Comparison of ENCODE assay signal across 23 cellular contexts in genomic region chrX:153817291-153817690, GRCh38. TPM values are rescaled to one million over a fixed set of nuclear protein-coding genes. Genes with fewer than 3 reads are reported as not detected.
DNase-seq lines count a peak whose midpoint lies in the region; ATAC-seq and TF ChIP-seq lines count a peak whose summit lies in the region.
"Had no signal": no experiment of that assay in that cellular context is flagged by ENCODE, and none has a peak within 500 bp of the region (broad histone marks: within the 10 kb centered on the region; RNA-seq: fewer than 3 reads in every experiment).

No MANE protein-coding gene starts in this region.

- H4K8ac ChIP-seq in H9 (replicated peaks; ENCODE audit: insufficient read length, low read depth, low read length), result no peak overlapping the region

- peak overlapping the region; percentile 37 for H3K4me3 Mint-ChIP-seq in T-helper 2 cell treated with Interferon-gamma antibody and Interleukin-4, amounts not matched to agents 5 μg/mL and 100 μg/mL, for 36 hours
- peak overlapping the region; percentile 74 to 78 for H3K4me3 Mint-ChIP-seq in effector memory CD8-positive, alpha-beta T cell
- H3K4me3 Mint-ChIP-seq in nephron progenitor cell (peak overlapping the region; percentile 26), H9 (no peak overlapping the region)

- no peak overlapping the region for H4K5ac ChIP-seq in H9 (ENCODE audit: insufficient read length, low read depth, low read length)

- no peak overlapping the region for H2BK5ac ChIP-seq in H9 (ENCODE audit: insufficient read length, low read length)

- H3K4me1 Mint-ChIP-seq in T-helper 2 cell treated with Interferon-gamma antibody and Interleukin-4, amounts not matched to agents 5 μg/mL and 100 μg/mL, for 36 hours (ENCODE audit: low read depth), result peaks cover 23% of the 10 kb centered on the region
- H3K4me1 Mint-ChIP-seq in effector memory CD8-positive, alpha-beta T cell (ENCODE audit: low read depth in 2 of 2), result peaks cover 42 to 46% of the 10 kb centered on the region in 2 donors
- H3K4me1 Mint-ChIP-seq in nephron progenitor cell, result peaks cover 29% of the 10 kb centered on the region
- H3K4me1 Mint-ChIP-seq in H9, result peaks cover 39 to 44% of the 10 kb centered on the region in 2 experiments

- no peaks in the 10 kb centered on the region; the same call in 1 of the 2 replicates for H3K36me3 ChIP-seq in H7 (replicated peaks; ENCODE audit: control insufficient read depth, insufficient read depth, low read length)
- H3K36me3 ChIP-seq: HAP-1, SJSA1, tibial nerve had no signal

- no peak overlapping the region for H3K9ac ChIP-seq in H9 (ENCODE audit: extremely low read depth, insufficient read length, low read length)
- H3K9ac ChIP-seq: parathyroid adenoma had no signal

- no peak overlapping the region for H2AFZ ChIP-seq in H9 (ENCODE audit: low read length)
- H2AFZ ChIP-seq: parathyroid adenoma had no signal

- no peaks in the 10 kb centered on the region for H3K79me1 ChIP-seq in H9 (ENCODE audit: insufficient read depth, low read depth, low read length, poor library complexity, severe bottlenecking)

- H2BK12ac ChIP-seq in H9 (ENCODE audit: insufficient read length, low read depth, low read length), result no peak overlapping the region

- H3K27me3 Mint-ChIP-seq in T-helper 2 cell treated with Interferon-gamma antibody and Interleukin-4, amounts not matched to agents 5 μg/mL and 100 μg/mL, for 36 hours (ENCODE audit: low read depth), result peaks cover 14% of the 10 kb centered on the region
- no peaks in the 10 kb centered on the region for H3K27me3 Mint-ChIP-seq in effector memory CD8-positive, alpha-beta T cell
- no peaks in the 10 kb centered on the region for H3K27me3 Mint-ChIP-seq in nephron progenitor cell (ENCODE audit: low read depth, poor library complexity)
- H3K27me3 Mint-ChIP-seq in H9 (ENCODE audit: low read depth), result no peaks in the 10 kb centered on the region; the same call in 1 of the 2 replicates

- no peak overlapping the region for H4K91ac ChIP-seq in H9 (ENCODE audit: insufficient read length, low read depth, low read length)

- H3K9me3 Mint-ChIP-seq in T-helper 2 cell treated with Interferon-gamma antibody and Interleukin-4, amounts not matched to agents 5 μg/mL and 100 μg/mL, for 36 hours, result no peaks in the 10 kb centered on the region
- no peaks in the 10 kb centered on the region for H3K9me3 Mint-ChIP-seq in effector memory CD8-positive, alpha-beta T cell
- H3K9me3 Mint-ChIP-seq in nephron progenitor cell (peaks cover 64% of the 10 kb centered on the region), H9 (peaks cover 68 to 73% of the 10 kb centered on the region in 2 experiments)
- H3K9me3 Mint-ChIP-seq: activated CD4-positive, alpha-beta T cell treated with anti-CD3 and anti-CD28 coated beads, Interleukin-2, amount 10 ng/mL, durations not matched to agents 7 days and 5 days had no signal

- no peaks in the 10 kb centered on the region for H3K23me2 ChIP-seq in H9 (ENCODE audit: insufficient read length, low read depth, low read length, poor library complexity, severe bottlenecking)

- no peak overlapping the region for H3K27ac ChIP-seq in H9 (ENCODE audit: insufficient read length, low read depth, low read length)
- H3K27ac ChIP-seq: dorsolateral prefrontal cortex, parathyroid adenoma, SJSA1, tibial nerve had no signal

- H3K14ac ChIP-seq in H9 (ENCODE audit: insufficient read depth, low read length), result no peak overlapping the region

- H3K4ac ChIP-seq in H9 (ENCODE audit: low read depth, low read length), result no peak overlapping the region

- H3K79me2 ChIP-seq in H9 (ENCODE audit: insufficient read depth, low read length), result peaks cover 37% of the 10 kb centered on the region; the same call in 1 of the 2 replicates
- H3K79me2 ChIP-seq: parathyroid adenoma had no signal

- H3K36me3 Mint-ChIP-seq in T-helper 2 cell treated with Interferon-gamma antibody and Interleukin-4, amounts not matched to agents 5 μg/mL and 100 μg/mL, for 36 hours (ENCODE audit: low read depth), result no peaks in the 10 kb centered on the region
- peaks cover 8% of the 10 kb centered on the region for H3K36me3 Mint-ChIP-seq in effector memory CD8-positive, alpha-beta T cell (ENCODE audit: insufficient read depth)
- H3K36me3 Mint-ChIP-seq in nephron progenitor cell (ENCODE audit: low read depth), result no peaks in the 10 kb centered on the region
- peaks cover 0 to 27% (median 16%) of the 10 kb centered on the region in 3 experiments; a peak in 6 of 7 replicates for H3K36me3 Mint-ChIP-seq in H9 (ENCODE audit: insufficient read depth in 1 of 3, low read depth in 3 of 3)

- H3K4me1 ChIP-seq in H9 (ENCODE audit: insufficient read depth, low read length), result no peaks in the 10 kb centered on the region; the same call in 1 of the 2 replicates
- H3K4me1 ChIP-seq: parathyroid adenoma had no signal

- H3K27me3 ChIP-seq in H7 (ENCODE audit: control insufficient read depth, insufficient read depth, low read length) (no peaks in the 10 kb centered on the region), H9 (ENCODE audit: insufficient read depth, low read length) (no peaks in the 10 kb centered on the region)
- H3K27me3 ChIP-seq: SJSA1 had no signal

- no peak overlapping the region for H2BK120ac ChIP-seq in H9 (ENCODE audit: low read depth, low read length, poor library complexity, severe bottlenecking)

- H3T11ph ChIP-seq in H9 (ENCODE audit: low read length), result no peak overlapping the region

- no CpG with 5 or more reads among the region's 11 CpGs for WGBS in H9 (ENCODE audit: extremely low coverage, insufficient read length, low lambda C conversion rate)

- H3K9me3 ChIP-seq in H9 (ENCODE audit: control insufficient read depth, low read depth, low read length), result peaks cover 11% of the 10 kb centered on the region
- H3K9me3 ChIP-seq: HAP-1, SJSA1, tibial nerve had no signal

- H3K18ac ChIP-seq in H9 (ENCODE audit: insufficient read length, low read depth, low read length), result no peak overlapping the region

- no peak for TF ChIP-seq CTCF in nephron progenitor cell (IDR thresholded peaks at IDR 0.05)
- no peak for TF ChIP-seq CTCF in H9 (conservative IDR thresholded peaks at IDR 0.05)

- DNase-seq in T-helper 2 cell treated with Interferon-gamma antibody and Interleukin-4, amounts not matched to agents 5 μg/mL and 100 μg/mL, for 36 hours (ENCODE audit: low spot score), result no peak
- DNase-seq in T-helper 2 cell (no peak), H7 (peak; percentile 24), nephron progenitor cell (no peak), H9 (no peak), SW480 (ENCODE audit: low spot score) (no peak)
- DNase-seq in effector memory CD8-positive, alpha-beta T cell, result no peak
- DNase-seq: cerebellar nuclear complex, islet precursor cell, left ventricle myocardium superior, NCI-H1105, NCI-H2029, NCI-H526 had no signal

- no peak overlapping the region for H3K4me2 ChIP-seq in H9 (ENCODE audit: insufficient read depth, insufficient read length, low read length)

- H2BK20ac ChIP-seq in H9 (ENCODE audit: low read depth, low read length, poor library complexity, severe bottlenecking), result no peak overlapping the region

- no peak overlapping the region for H3K23ac ChIP-seq in H9 (ENCODE audit: insufficient read length, low read depth, low read length)

- no peak overlapping the region for H2BK15ac ChIP-seq in H9 (ENCODE audit: low read depth, low read length)

- H3K27ac Mint-ChIP-seq in T-helper 2 cell treated with Interferon-gamma antibody and Interleukin-4, amounts not matched to agents 5 μg/mL and 100 μg/mL, for 36 hours, result no peak overlapping the region
- no peak overlapping the region for H3K27ac Mint-ChIP-seq in effector memory CD8-positive, alpha-beta T cell
- H3K27ac Mint-ChIP-seq in nephron progenitor cell (no peak overlapping the region), H9 (no peak overlapping the region; a peak in 1 of 7 replicates)
- H3K27ac Mint-ChIP-seq: activated CD4-positive, alpha-beta T cell treated with anti-CD3 and anti-CD28 coated beads, Interleukin-2, amount 10 ng/mL, durations not matched to agents 7 days and 5 days had no signal

- H3K4me3 ChIP-seq in H7 (ENCODE audit: insufficient read depth, low read depth, low read length), result no peak overlapping the region
- H3K4me3 ChIP-seq: dorsolateral prefrontal cortex, HAP-1, SJSA1, tibial nerve had no signal

- H4K20me1 ChIP-seq in H9 (ENCODE audit: control insufficient read depth, insufficient read depth, insufficient read length), result no peaks in the 10 kb centered on the region

- no peak overlapping the region for H2AK5ac ChIP-seq in H9 (ENCODE audit: insufficient read length, low read length)

- H3K56ac ChIP-seq in H9 (ENCODE audit: insufficient read length, low read depth, low read length), result no peak overlapping the region

- no peak for ATAC-seq in effector memory CD8-positive, alpha-beta T cell (replicated peaks)
- no peak for ATAC-seq in GM19452 (IDR thresholded peaks at IDR 0.05; ENCODE audit: unreplicated experiment)
- ATAC-seq: left ventricle myocardium superior had no signal

RNA-seq across cellular contexts. Expression of gene PDZD4, which starts 13.1 kb away (rescaled TPM):
- 73.0 and 76.3 TPM in 2 replicates for total RNA-seq in H7 (2014; rRNA removed; shearing (Covaris generic))
- total RNA-seq in H9 (2021), result 110 and 118 TPM in 2 replicates
- total RNA-seq: MCF 10A had no signal

RNA-seq across cellular contexts. Expression of gene SSR4, which starts 22.8 kb away (rescaled TPM):
- total RNA-seq in H7 (2014; rRNA removed; shearing (Covaris generic)), result 148 and 198 TPM in 2 replicates
- total RNA-seq in H9 (2021), result 179 and 193 TPM in 2 replicates

RNA-seq across cellular contexts. Expression of gene IDH3G, which starts 23.1 kb away (rescaled TPM):
- total RNA-seq in H7 (2014; rRNA removed; shearing (Covaris generic)), result 63.3 and 76.2 TPM in 2 replicates
- 43.2 and 47.1 TPM in 2 replicates for total RNA-seq in H9 (2021)

RNA-seq across cellular contexts. Expression of gene SRPK3, which starts 36.5 kb away (rescaled TPM):
- not detected in 2 replicates for total RNA-seq in H7 (2014; rRNA removed; shearing (Covaris generic))
- total RNA-seq in H9 (2021), result not detected in 2 replicates
- total RNA-seq: activated CD4-positive, alpha-beta T cell treated with anti-CD3 and anti-CD28 coated beads, Interleukin-2, amount 10 ng/mL, durations not matched to agents 7 days and 5 days; G401; MCF 10A; SJSA1; T-helper 2 cell treated with Interferon-gamma antibody and Interleukin-4, amounts not matched to agents 100 ng/mL and 5 ng/mL, for 36 hours had no signal

RNA-seq across cellular contexts. Expression of gene PLXNB3, which starts 53.2 kb away (rescaled TPM):
- 0.07 TPM in 1 of 2 replicates, not detected in the other for total RNA-seq in H7 (2014; rRNA removed; shearing (Covaris generic))
- total RNA-seq in H9 (2021), result 1.8 and 1.9 TPM in 2 replicates

Comparison
In these comparisons a context has a peak if more than half of its experiments do, and no peak if none do; other contexts are left out.
1. H3K4me3 Mint-ChIP-seq: peak in T-helper 2 cell treated with Interferon-gamma antibody and Interleukin-4, amounts not matched to agents 5 μg/mL and 100 μg/mL, for 36 hours (single experiment), effector memory CD8-positive, alpha-beta T cell (2 of 2) and nephron progenitor cell (single experiment); none in H9 (0 of 2).